ENCODE assay signal across 10 cellular contexts in genomic region chr16:12257926-12258561, GRCh38.
DNase-seq lines count a peak whose midpoint lies in the region; ATAC-seq and TF ChIP-seq lines count a peak whose summit lies in the region.
"Had no signal": no experiment of that assay in that cellular context is flagged by ENCODE, and none has a peak within 500 bp of the region (broad histone marks: within the 10 kb centered on the region; RNA-seq: fewer than 3 reads in every experiment).

No MANE protein-coding gene starts in this region.

- H3K9me2 ChIP-seq in OCI-LY1 (ENCODE audit: low read depth, low read length), result no peaks in the 10 kb centered on the region

- peak overlapping the region; percentile 60 for H3K4me2 ChIP-seq in OCI-LY1 (ENCODE audit: low read length)

- H3K9me3 Mint-ChIP-seq in activated T-cell treated with anti-CD3 and anti-CD28 coated beads, Interleukin-2, amount 50 U/mL, for 72 hours, result no peaks in the 10 kb centered on the region

- TF ChIP-seq CTCF in OCI-LY1 (IDR thresholded peaks at IDR 0.05; ENCODE audit: low read length), result peak; percentile 88

- H4K20me1 ChIP-seq in OCI-LY1 (ENCODE audit: insufficient read depth, low read length), result no peaks in the 10 kb centered on the region

- peak overlapping the region; percentile 36 for H3K4me3 ChIP-seq in OCI-LY1 (ENCODE audit: low read depth, low read length, poor library complexity, severe bottlenecking)

- peaks cover 4% of the 10 kb centered on the region; the same call in 1 of the 2 replicates for H3F3A ChIP-seq in OCI-LY1 (ENCODE audit: insufficient read depth, low read length)

- no peaks in the 10 kb centered on the region for H3K27me3 ChIP-seq in OCI-LY1 (ENCODE audit: insufficient read depth, low read length)

- no peak overlapping the region for H3K27ac Mint-ChIP-seq in activated T-cell treated with anti-CD3 and anti-CD28 coated beads, Interleukin-2, amount 50 U/mL, for 72 hours

- no peaks in the 10 kb centered on the region for H3K27me3 Mint-ChIP-seq in activated T-cell treated with anti-CD3 and anti-CD28 coated beads, Interleukin-2, amount 50 U/mL, for 72 hours (ENCODE audit: low read depth)

- no peaks in the 10 kb centered on the region for H3K9me3 ChIP-seq in OCI-LY1 (ENCODE audit: low read length)

- peak; percentile 90 for DNase-seq in COLO668 (lab: John Stamatoyannopoulos, UW; ENCODE audit: unreplicated experiment)
- peak; percentile 55 for DNase-seq in NCI-H1092 (lab: John Stamatoyannopoulos, UW)
- peak; percentile 61 for DNase-seq in islet precursor cell
- no peak for DNase-seq in RKO (ENCODE audit: low spot score)
- DNase-seq in cerebellar cortex (ENCODE audit: low spot score), result no peak
- no peak for DNase-seq in activated T-cell treated with anti-CD3 and anti-CD28 coated beads, Interleukin-2, amount 50 U/mL, for 72 hours
- DNase-seq: AML-193, left cardiac atrium had no signal

- H3K4me1 Mint-ChIP-seq in activated T-cell treated with anti-CD3 and anti-CD28 coated beads, Interleukin-2, amount 50 U/mL, for 72 hours (ENCODE audit: low read depth), result no peaks in the 10 kb centered on the region

- peaks cover 5% of the 10 kb centered on the region for H3K79me2 ChIP-seq in OCI-LY1 (ENCODE audit: insufficient read depth, low read length)

- no peaks in the 10 kb centered on the region for H3K36me3 Mint-ChIP-seq in activated T-cell treated with anti-CD3 and anti-CD28 coated beads, Interleukin-2, amount 50 U/mL, for 72 hours (ENCODE audit: insufficient read depth in 2 of 2)

- no peak overlapping the region for H3K4me3 Mint-ChIP-seq in activated T-cell treated with anti-CD3 and anti-CD28 coated beads, Interleukin-2, amount 50 U/mL, for 72 hours

- peaks cover 89% of the 10 kb centered on the region for H3K4me1 ChIP-seq in OCI-LY1 (ENCODE audit: insufficient read depth, low read length, severe bottlenecking)

- no peak for ATAC-seq in GM21529 (IDR thresholded peaks at IDR 0.05; ENCODE audit: unreplicated experiment)
- ATAC-seq in activated T-cell treated with anti-CD3 and anti-CD28 coated beads, Interleukin-2, amount 50 U/mL, for 72 hours (replicated peaks in 1 of 2), result no peak

- H2AFZ ChIP-seq in OCI-LY1 (ENCODE audit: low read length), result no peak overlapping the region

- peaks cover 37% of the 10 kb centered on the region for H3K36me3 ChIP-seq in OCI-LY1 (ENCODE audit: insufficient read depth, low read length)

- H3K27ac ChIP-seq in OCI-LY1 (ENCODE audit: low read depth, low read length, poor library complexity, severe bottlenecking), result peak overlapping the region; percentile 97

- peak overlapping the region; percentile 64 for H3K9ac ChIP-seq in OCI-LY1 (ENCODE audit: low read length)

Comparison
In these comparisons a context has a peak if more than half of its experiments do, and no peak if none do; other contexts are left out.
1. DNase-seq: peak in COLO668 (single experiment), NCI-H1092 (single experiment) and islet precursor cell (single experiment); none in RKO (single experiment), cerebellar cortex (single experiment) and activated T-cell treated with anti-CD3 and anti-CD28 coated beads, Interleukin-2, amount 50 U/mL, for 72 hours (0 of 2).